In genomic region chr4:148557793-148558192, GRCh38 we compare ENCODE assay signal across 31 cellular contexts.
"Had no signal": no experiment of that assay in that cellular context is flagged by ENCODE, and none has a peak within 500 bp of the region (broad histone marks: within the 10 kb centered on the region; RNA-seq: fewer than 3 reads in every experiment).

No MANE protein-coding gene starts in this region.

- H3K4me3 ChIP-seq: coronary artery, esophagus squamous epithelium, gastroesophageal sphincter, heart right ventricle, hepatocyte had no signal

- H3K4me2 ChIP-seq: hepatocyte had no signal

- H2AFZ ChIP-seq: hepatocyte had no signal

- FAIRE-seq: astrocyte, bronchial epithelial cell, endometrium, endothelial cell of umbilical vein had no signal

- H3K27me3 ChIP-seq: brain microvascular endothelial cell, esophagus squamous epithelium, gastroesophageal sphincter, heart right ventricle, hepatocyte had no signal

- H3K79me2 ChIP-seq: hepatocyte had no signal

- ATAC-seq: activated CD8-positive, alpha-beta T cell treated with anti-CD3 and anti-CD28 coated beads for 36 hours; activated T-cell treated with anti-CD3 and anti-CD28 coated beads, Interleukin-2, amount 50 U/mL, for 4 hours; activated T-helper 17 cell treated with anti-CD3 and anti-CD28 coated beads, Interleukin-2, amount 50 U/mL, for 72 hours; effector memory CD8-positive, alpha-beta T cell; gastroesophageal sphincter; heart right ventricle; T-helper 17 cell had no signal

- H3K9me3 ChIP-seq: esophagus squamous epithelium, gastroesophageal sphincter, heart right ventricle had no signal

- H3K36me3 ChIP-seq: brain microvascular endothelial cell, esophagus squamous epithelium, gastroesophageal sphincter, heart right ventricle had no signal

- H3K4me1 ChIP-seq: esophagus squamous epithelium, gastroesophageal sphincter, heart right ventricle had no signal

- DNase-seq: activated CD4-positive, alpha-beta T cell treated with anti-CD3 and anti-CD28 coated beads for 48 hours; activated CD4-positive, alpha-beta T cell treated with anti-CD3 and anti-CD28 coated beads, Interleukin-2, amount 50 U/mL, for 1 hour; activated CD4-positive, alpha-beta T cell treated with anti-CD3 and anti-CD28 coated beads, Interleukin-2, amount 50 U/mL, for 48 hours; activated CD4-positive, CD25-positive, alpha-beta regulatory T cell; activated CD4-positive, CD25-positive, alpha-beta regulatory T cell treated with anti-CD3 and anti-CD28 coated beads, Interleukin-2, amount 50 U/mL, for 72 hours; activated CD8-positive, alpha-beta memory T cell treated with anti-CD3 and anti-CD28 coated beads for 24 hours; activated CD8-positive, alpha-beta T cell treated with anti-CD3 and anti-CD28 coated beads for 36 hours; activated effector memory CD4-positive, alpha-beta T cell treated with Interleukin-2 at 50 U/mL for 16 hours; activated gamma-delta T cell treated with Interleukin-2 at 50 U/mL for 16 hours; activated naive CD4-positive, alpha-beta T cell treated with anti-CD3 and anti-CD28 coated beads, Interleukin-2, amount 50 U/mL, for 16 hours; activated naive CD4-positive, alpha-beta T cell treated with Interleukin-2 at 50 U/mL for 16 hours; activated T-cell treated with anti-CD3 and anti-CD28 coated beads, Interleukin-2, amount 50 U/mL, for 4 hours; amniotic stem cell; anterior cingulate cortex; brain microvascular endothelial cell; effector CD4-positive, alpha-beta T cell; effector memory CD8-positive, alpha-beta T cell; esophagus squamous epithelium; foreskin melanocyte; heart right ventricle; T-helper 17 cell; T1000 had no signal

- H3K27ac ChIP-seq: brain microvascular endothelial cell, coronary artery, epithelial cell of prostate, esophagus squamous epithelium, gastroesophageal sphincter, heart right ventricle, hepatocyte had no signal
